7 cellular contexts compared by ENCODE assay signal in the genomic region with DNA sequence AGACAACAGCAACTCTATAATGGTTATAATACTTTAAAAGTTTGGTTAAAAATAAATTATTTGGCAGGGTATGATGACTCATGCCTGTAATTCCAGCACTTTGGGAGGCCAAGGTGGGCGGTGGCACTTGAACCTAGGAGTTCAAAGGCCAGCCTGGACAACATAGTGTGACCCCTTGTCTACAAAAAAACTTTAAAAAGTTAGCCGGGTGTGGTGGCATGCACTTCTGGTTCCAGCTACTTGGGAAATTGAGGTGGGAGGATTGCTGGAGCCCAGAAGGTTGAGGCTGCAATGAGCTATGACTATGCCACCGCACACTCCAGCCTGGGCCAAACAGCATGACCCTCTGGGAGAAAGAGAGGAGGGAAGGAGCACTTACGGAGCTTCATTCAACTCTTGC.
"Had no signal": no experiment of that assay in that cellular context is flagged by ENCODE, and none has a peak within 500 bp of the region (broad histone marks: within the 10 kb centered on the region; RNA-seq: fewer than 3 reads in every experiment).

No MANE protein-coding gene starts in this region.

- FAIRE-seq: HTR-8/SVneo had no signal

- H3K4me2 ChIP-seq: KMS-11 had no signal

- H3K27ac Mint-ChIP-seq: IgD-negative memory B cell had no signal

- H3K9ac ChIP-seq: KMS-11 had no signal

- DNase-seq: IMR-90, KBM-7, KG1 had no signal

- H3K4me1 Mint-ChIP-seq: IgD-negative memory B cell had no signal

- H3K27ac ChIP-seq: HL-60, KMS-11 had no signal

- H3K4me3 Mint-ChIP-seq: IgD-negative memory B cell had no signal

- H3K9me3 Mint-ChIP-seq: IgD-negative memory B cell had no signal
